In the genomic region with DNA sequence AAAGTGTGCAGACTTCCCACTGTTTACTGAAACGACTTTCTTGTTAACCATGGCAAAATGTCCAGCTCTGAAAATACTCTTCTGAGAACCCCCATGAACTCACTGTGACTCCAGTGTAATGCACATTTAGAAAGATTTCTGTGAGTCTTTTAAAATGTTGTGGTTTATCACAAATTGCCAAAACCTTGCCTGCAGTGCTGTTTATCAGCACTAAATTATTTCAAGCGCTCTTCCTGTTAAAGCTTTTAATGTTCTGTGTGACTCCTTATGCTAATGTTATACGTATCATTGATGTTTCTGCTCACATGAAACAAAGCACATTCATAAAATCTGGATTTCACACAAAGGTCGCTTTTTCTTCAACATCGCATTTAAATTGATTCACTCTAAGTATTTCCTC, we compare ENCODE assay signal across 16 cellular contexts.
DNase-seq lines count a peak whose midpoint lies in the region; TF ChIP-seq lines count a peak whose summit lies in the region.
"Had no signal": no experiment of that assay in that cellular context is flagged by ENCODE, and none has a peak within 500 bp of the region (broad histone marks: within the 10 kb centered on the region; RNA-seq: fewer than 3 reads in every experiment).

No MANE protein-coding gene starts in this region.

- H3K9me3 Mint-ChIP-seq in neural crest cell, result peaks cover 12% of the 10 kb centered on the region
- H3K9me3 Mint-ChIP-seq in activated CD4-positive, alpha-beta memory T cell treated with anti-CD3 and anti-CD28 coated beads, Interleukin-2, amount 10 ng/mL, durations not matched to agents 7 days and 5 days, result no peaks in the 10 kb centered on the region

- no peaks in the 10 kb centered on the region for H3K27me3 ChIP-seq in tibial nerve

- TF ChIP-seq POLR2A in tibial nerve (IDR thresholded peaks at IDR 0.05), result no peak

- no peak for TF ChIP-seq EP300 in tibial nerve (IDR thresholded peaks at IDR 0.05)

- no peak overlapping the region for H3K27ac ChIP-seq in tibial nerve
- H3K27ac ChIP-seq: A549 had no signal

- peak; percentile 69 for DNase-seq in COLO829 (ENCODE audit: low spot score)
- peak; percentile 56 for DNase-seq in RPMI7951 (ENCODE audit: low read depth)
- peak; percentile 67 for DNase-seq in astrocyte of the hippocampus (ENCODE audit: low read depth, low spot score)
- DNase-seq in neural crest cell (ENCODE audit: low read depth, low spot score), result no peak
- DNase-seq in posterior cingulate gyrus, result no peak
- DNase-seq in tibial nerve (ENCODE audit: low spot score in 2 of 2), result no peak
- DNase-seq in activated CD4-positive, alpha-beta memory T cell treated with anti-CD3 and anti-CD28 coated beads, Interleukin-2, amount 10 ng/mL, durations not matched to agents 7 days and 5 days, result no peak
- no peak for DNase-seq in effector CD8-positive, alpha-beta T cell (lab: John Stamatoyannopoulos, UW)
- DNase-seq: Caco-2, GOT3, NCI-H1436, NCI-H2029 treated with DMSO at 0.1 percent for 48 hours, NCI-H510A, NCI-H774 had no signal

- H3K36me3 ChIP-seq in tibial nerve, result no peaks in the 10 kb centered on the region

- H3K4me3 ChIP-seq in tibial nerve, result no peak overlapping the region
- H3K4me3 ChIP-seq: A549, K562 had no signal

- 37 to 44% methylated on average over 5 of the region's 5 CpGs for WGBS in tibial nerve, 2 donors

- TF ChIP-seq CTCF in neural crest cell (conservative IDR thresholded peaks at IDR 0.05) (no peak), tibial nerve (IDR thresholded peaks at IDR 0.05) (no peak)

- H3K4me3 Mint-ChIP-seq in neural crest cell, result no peak overlapping the region
- H3K4me3 Mint-ChIP-seq in activated CD4-positive, alpha-beta memory T cell treated with anti-CD3 and anti-CD28 coated beads, Interleukin-2, amount 10 ng/mL, durations not matched to agents 7 days and 5 days, result no peak overlapping the region

- H3K9me3 ChIP-seq in tibial nerve, result peaks cover 0 to 17% (median 2%) of the 10 kb centered on the region in 4 donors
- H3K9me3 ChIP-seq: A549, Caco-2 had no signal

- no peaks in the 10 kb centered on the region for H3K4me1 ChIP-seq in tibial nerve
- H3K4me1 ChIP-seq: A549, Caco-2 had no signal

- POLR2A ChIA-PET in activated CD4-positive, alpha-beta memory T cell treated with anti-CD3 and anti-CD28 coated beads, Interleukin-2, amount 10 ng/mL, durations not matched to agents 7 days and 5 days (lab: Charles Lee), result no interaction called here

- peaks cover 3% of the 10 kb centered on the region for H3K36me3 Mint-ChIP-seq in neural crest cell (ENCODE audit: low read depth)
- no peaks in the 10 kb centered on the region for H3K36me3 Mint-ChIP-seq in activated CD4-positive, alpha-beta memory T cell treated with anti-CD3 and anti-CD28 coated beads, Interleukin-2, amount 10 ng/mL, durations not matched to agents 7 days and 5 days (ENCODE audit: low read depth)

- peak overlapping the region; percentile 46 for H3K27ac Mint-ChIP-seq in neural crest cell (ENCODE audit: unreplicated experiment)
- H3K27ac Mint-ChIP-seq in activated CD4-positive, alpha-beta memory T cell treated with anti-CD3 and anti-CD28 coated beads, Interleukin-2, amount 10 ng/mL, durations not matched to agents 7 days and 5 days, result no peak overlapping the region

- H3K27me3 Mint-ChIP-seq in neural crest cell (ENCODE audit: low read depth), result no peaks in the 10 kb centered on the region
- no peaks in the 10 kb centered on the region for H3K27me3 Mint-ChIP-seq in activated CD4-positive, alpha-beta memory T cell treated with anti-CD3 and anti-CD28 coated beads, Interleukin-2, amount 10 ng/mL, durations not matched to agents 7 days and 5 days

- peaks cover 10% of the 10 kb centered on the region for H3K4me1 Mint-ChIP-seq in neural crest cell
- H3K4me1 Mint-ChIP-seq in activated CD4-positive, alpha-beta memory T cell treated with anti-CD3 and anti-CD28 coated beads, Interleukin-2, amount 10 ng/mL, durations not matched to agents 7 days and 5 days, result no peaks in the 10 kb centered on the region

- intact Hi-C loops in posterior cingulate gyrus (cut with DNase I), result no loop called here

- CTCF ChIA-PET in activated CD4-positive, alpha-beta memory T cell treated with anti-CD3 and anti-CD28 coated beads, Interleukin-2, amount 10 ng/mL, durations not matched to agents 7 days and 5 days (lab: Charles Lee), result no interaction called here

Comparison
In these comparisons a context has a peak if more than half of its experiments do, and no peak if none do; other contexts are left out.
1. DNase-seq: peak in COLO829 (single experiment), RPMI7951 (single experiment) and astrocyte of the hippocampus (single experiment); none in neural crest cell (single experiment), posterior cingulate gyrus (0 of 10), tibial nerve (0 of 2), activated CD4-positive, alpha-beta memory T cell treated with anti-CD3 and anti-CD28 coated beads, Interleukin-2, amount 10 ng/mL, durations not matched to agents 7 days and 5 days (single experiment) and effector CD8-positive, alpha-beta T cell (single experiment).